Comparison of ENCODE assay signal across 1 cellular context in the genomic region with DNA sequence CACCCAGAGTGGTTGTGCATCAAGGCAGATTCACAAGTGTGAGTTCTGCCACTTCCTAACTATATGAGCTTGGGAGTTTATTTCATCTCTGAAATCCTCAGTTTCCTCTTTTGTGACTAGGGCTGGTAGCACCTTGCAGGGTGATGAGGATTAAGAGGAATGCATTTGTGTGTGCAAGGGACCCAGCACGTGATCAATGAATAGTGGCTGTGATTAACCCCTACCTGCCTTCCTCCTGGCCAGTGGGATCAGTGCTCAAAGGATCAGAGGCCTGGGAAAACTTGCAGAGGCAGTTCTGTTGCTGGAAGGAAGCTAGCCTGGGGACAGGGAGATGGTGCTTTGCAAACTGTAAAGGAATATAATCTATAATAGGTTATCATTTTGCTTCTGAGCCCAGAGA.
A peak's percentile ranks its signal among the peaks of the same experiment; 100 is the strongest.
TF ChIP-seq lines count a peak whose summit lies in the region.

No MANE protein-coding gene starts in this region.

TF ChIP-seq in HepG2, 621 proteins besides CTCF, POLR2A, EP300 and RAD21 (continued from another document):
- no peak for TF ChIP-seq IKZF5 (CRISPR knock-in tag; IDR thresholded peaks at IDR 0.05)
- TF ChIP-seq, protein P1, sequence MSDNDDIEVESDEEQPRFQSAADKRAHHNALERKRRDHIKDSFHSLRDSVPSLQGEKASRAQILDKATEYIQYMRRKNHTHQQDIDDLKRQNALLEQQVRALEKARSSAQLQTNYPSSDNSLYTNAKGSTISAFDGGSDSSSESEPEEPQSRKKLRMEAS (IDR thresholded peaks at IDR 0.05) = peak; percentile 68
- TF ChIP-seq, protein P2, sequence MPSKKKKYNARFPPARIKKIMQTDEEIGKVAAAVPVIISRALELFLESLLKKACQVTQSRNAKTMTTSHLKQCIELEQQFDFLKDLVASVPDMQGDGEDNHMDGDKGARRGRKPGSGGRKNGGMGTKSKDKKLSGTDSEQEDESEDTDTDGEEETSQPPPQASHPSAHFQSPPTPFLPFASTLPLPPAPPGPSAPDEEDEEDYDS (CRISPR knock-in tag; IDR thresholded peaks at IDR 0.05) = no peak
- TF ChIP-seq SIN3A (IDR thresholded peaks at IDR 0.05; ENCODE audit: borderline replicate concordance, low read depth, low read length) = no peak
- TF ChIP-seq NR0B2 (CRISPR knock-in tag; IDR thresholded peaks at IDR 0.05) = 0 out of 2 replicates have a peak, but pooled peaks have one; percentile 39
- no peak for TF ChIP-seq SKIL (CRISPR knock-in tag; IDR thresholded peaks at IDR 0.05; ENCODE audit: borderline replicate concordance)
- TF ChIP-seq, protein P3, sequence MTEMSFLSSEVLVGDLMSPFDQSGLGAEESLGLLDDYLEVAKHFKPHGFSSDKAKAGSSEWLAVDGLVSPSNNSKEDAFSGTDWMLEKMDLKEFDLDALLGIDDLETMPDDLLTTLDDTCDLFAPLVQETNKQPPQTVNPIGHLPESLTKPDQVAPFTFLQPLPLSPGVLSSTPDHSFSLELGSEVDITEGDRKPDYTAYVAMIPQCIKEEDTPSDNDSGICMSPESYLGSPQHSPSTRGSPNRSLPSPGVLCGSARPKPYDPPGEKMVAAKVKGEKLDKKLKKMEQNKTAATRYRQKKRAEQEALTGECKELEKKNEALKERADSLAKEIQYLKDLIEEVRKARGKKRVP (CRISPR knock-in tag; IDR thresholded peaks at IDR 0.05) = no peak
- 0 out of 2 replicates have a peak, but pooled peaks have one; percentile 48 for TF ChIP-seq FOXC1 (CRISPR knock-in tag; IDR thresholded peaks at IDR 0.05; ENCODE audit: borderline replicate concordance)
